1 cellular context compared by ENCODE assay signal in the genomic region with DNA sequence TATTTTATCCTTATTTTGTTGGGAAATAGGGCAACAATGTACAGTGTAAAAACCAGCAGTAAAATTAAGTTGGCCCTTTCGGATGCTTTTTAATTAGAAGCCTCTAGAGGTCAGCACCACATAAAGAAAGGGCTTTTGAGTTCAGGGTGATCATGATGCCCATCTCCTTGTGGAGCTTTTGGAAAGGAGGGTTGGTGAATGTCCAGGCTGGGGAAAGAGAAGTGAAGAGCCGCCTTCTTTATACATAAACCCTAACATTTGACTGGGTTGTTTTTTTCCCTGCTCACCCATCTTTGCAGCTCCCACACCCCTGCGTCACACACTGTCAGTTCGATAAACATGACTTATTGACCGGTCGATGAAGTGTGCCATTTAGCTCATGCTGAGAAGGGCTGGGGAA.
TF ChIP-seq lines count a peak whose summit lies in the region.

No MANE protein-coding gene starts in this region.

TF ChIP-seq in GM23338, 12 proteins besides CTCF, POLR2A, EP300 and RAD21 (continued from another document):
- TF ChIP-seq, protein P1, sequence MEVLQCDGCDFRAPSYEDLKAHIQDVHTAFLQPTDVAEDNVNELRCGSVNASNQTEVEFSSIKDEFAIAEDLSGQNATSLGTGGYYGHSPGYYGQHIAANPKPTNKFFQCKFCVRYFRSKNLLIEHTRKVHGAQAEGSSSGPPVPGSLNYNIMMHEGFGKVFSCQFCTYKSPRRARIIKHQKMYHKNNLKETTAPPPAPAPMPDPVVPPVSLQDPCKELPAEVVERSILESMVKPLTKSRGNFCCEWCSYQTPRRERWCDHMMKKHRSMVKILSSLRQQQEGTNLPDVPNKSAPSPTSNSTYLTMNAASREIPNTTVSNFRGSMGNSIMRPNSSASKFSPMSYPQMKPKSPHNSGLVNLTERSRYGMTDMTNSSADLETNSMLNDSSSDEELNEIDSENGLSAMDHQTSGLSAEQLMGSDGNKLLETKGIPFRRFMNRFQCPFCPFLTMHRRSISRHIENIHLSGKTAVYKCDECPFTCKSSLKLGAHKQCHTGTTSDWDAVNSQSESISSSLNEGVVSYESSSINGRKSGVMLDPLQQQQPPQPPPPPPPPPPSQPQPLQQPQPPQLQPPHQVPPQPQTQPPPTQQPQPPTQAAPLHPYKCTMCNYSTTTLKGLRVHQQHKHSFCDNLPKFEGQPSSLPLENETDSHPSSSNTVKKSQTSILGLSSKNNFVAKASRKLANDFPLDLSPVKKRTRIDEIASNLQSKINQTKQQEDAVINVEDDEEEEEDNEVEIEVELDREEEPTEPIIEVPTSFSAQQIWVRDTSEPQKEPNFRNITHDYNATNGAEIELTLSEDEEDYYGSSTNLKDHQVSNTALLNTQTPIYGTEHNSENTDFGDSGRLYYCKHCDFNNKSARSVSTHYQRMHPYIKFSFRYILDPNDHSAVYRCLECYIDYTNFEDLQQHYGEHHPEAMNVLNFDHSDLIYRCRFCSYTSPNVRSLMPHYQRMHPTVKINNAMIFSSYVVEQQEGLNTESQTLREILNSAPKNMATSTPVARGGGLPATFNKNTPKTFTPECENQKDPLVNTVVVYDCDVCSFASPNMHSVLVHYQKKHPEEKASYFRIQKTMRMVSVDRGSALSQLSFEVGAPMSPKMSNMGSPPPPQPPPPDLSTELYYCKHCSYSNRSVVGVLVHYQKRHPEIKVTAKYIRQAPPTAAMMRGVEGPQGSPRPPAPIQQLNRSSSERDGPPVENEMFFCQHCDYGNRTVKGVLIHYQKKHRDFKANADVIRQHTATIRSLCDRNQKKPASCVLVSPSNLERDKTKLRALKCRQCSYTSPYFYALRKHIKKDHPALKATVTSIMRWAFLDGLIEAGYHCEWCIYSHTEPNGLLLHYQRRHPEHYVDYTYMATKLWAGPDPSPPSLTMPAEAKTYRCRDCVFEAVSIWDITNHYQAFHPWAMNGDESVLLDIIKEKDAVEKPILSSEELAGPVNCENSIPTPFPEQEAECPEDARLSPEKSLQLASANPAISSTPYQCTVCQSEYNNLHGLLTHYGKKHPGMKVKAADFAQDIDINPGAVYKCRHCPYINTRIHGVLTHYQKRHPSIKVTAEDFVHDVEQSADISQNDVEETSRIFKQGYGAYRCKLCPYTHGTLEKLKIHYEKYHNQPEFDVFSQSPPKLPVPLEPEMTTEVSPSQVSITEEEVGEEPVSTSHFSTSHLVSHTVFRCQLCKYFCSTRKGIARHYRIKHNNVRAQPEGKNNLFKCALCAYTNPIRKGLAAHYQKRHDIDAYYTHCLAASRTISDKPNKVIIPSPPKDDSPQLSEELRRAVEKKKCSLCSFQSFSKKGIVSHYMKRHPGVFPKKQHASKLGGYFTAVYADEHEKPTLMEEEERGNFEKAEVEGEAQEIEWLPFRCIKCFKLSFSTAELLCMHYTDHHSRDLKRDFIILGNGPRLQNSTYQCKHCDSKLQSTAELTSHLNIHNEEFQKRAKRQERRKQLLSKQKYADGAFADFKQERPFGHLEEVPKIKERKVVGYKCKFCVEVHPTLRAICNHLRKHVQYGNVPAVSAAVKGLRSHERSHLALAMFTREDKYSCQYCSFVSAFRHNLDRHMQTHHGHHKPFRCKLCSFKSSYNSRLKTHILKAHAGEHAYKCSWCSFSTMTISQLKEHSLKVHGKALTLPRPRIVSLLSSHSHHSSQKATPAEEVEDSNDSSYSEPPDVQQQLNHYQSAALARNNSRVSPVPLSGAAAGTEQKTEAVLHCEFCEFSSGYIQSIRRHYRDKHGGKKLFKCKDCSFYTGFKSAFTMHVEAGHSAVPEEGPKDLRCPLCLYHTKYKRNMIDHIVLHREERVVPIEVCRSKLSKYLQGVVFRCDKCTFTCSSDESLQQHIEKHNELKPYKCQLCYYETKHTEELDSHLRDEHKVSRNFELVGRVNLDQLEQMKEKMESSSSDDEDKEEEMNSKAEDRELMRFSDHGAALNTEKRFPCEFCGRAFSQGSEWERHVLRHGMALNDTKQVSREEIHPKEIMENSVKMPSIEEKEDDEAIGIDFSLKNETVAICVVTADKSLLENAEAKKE (CRISPR knock-in tag; IDR thresholded peaks at IDR 0.05): 0 out of 2 replicates have a peak, but pooled peaks have one; percentile 52
TF ChIP-seq in GM23338: peak in this region for 1.
